In the genomic region with DNA sequence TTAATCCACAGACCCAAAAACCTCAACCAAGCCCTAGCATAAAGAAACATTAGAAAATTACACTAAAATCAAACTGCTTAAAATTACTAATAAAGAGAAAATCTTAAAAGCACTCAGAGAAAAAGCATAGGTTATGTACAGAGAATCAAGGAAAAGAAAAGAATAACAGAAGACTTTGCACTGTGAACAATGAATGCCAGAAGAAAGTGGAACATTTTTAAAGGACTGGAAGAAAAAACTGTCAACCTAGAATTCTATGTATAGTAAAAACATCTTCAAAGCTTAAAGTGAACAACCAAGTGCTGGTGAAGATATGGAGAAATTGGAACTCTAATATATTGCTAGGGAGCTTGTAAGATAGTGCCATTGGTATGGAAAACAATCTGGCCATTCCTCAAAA, we compare ENCODE assay signal across 31 cellular contexts.
"Had no signal": no experiment of that assay in that cellular context is flagged by ENCODE, and none has a peak within 500 bp of the region (broad histone marks: within the 10 kb centered on the region; RNA-seq: fewer than 3 reads in every experiment).

No MANE protein-coding gene starts in this region.

- H3K27me3 ChIP-seq: ascending aorta had no signal

- FAIRE-seq: bronchial epithelial cell, TTC549 had no signal

- H3K4me1 ChIP-seq: ascending aorta had no signal

- H3K4me3 ChIP-seq: ascending aorta, cardiac muscle cell had no signal

- H3K36me3 ChIP-seq: ascending aorta, cardiac muscle cell had no signal

- H3K27ac ChIP-seq: ascending aorta, cardiac muscle cell, VCaP had no signal

- DNase-seq: activated CD4-positive, alpha-beta memory T cell treated with anti-CD3 and anti-CD28 coated beads, Interleukin-2, amount 10 ng/mL, durations not matched to agents 7 days and 5 days; activated CD4-positive, alpha-beta T cell treated with anti-CD3 and anti-CD28 coated beads for 1 hour; activated CD4-positive, alpha-beta T cell treated with anti-CD3 and anti-CD28 coated beads for 36 hours; activated CD4-positive, alpha-beta T cell treated with anti-CD3 and anti-CD28 coated beads for 48 hours; activated CD4-positive, alpha-beta T cell treated with anti-CD3 and anti-CD28 coated beads, Interleukin-2, amount 10 ng/mL, durations not matched to agents 7 days and 5 days; activated CD4-positive, alpha-beta T cell treated with anti-CD3 and anti-CD28 coated beads, Interleukin-2, amount 50 U/mL, for 48 hours; activated CD4-positive, CD25-positive, alpha-beta regulatory T cell; activated CD8-positive, alpha-beta memory T cell treated with anti-CD3 and anti-CD28 coated beads for 24 hours; activated CD8-positive, alpha-beta memory T cell treated with anti-CD3 and anti-CD28 coated beads, Interleukin-2, amount 10 ng/mL, durations not matched to agents 7 days and 5 days; activated CD8-positive, alpha-beta memory T cell treated with anti-CD3 and anti-CD28 coated beads, Interleukin-2, amount 50 U/mL, for 48 hours; activated CD8-positive, alpha-beta T cell treated with anti-CD3 and anti-CD28 coated beads, Interleukin-2, amount 10 ng/mL, durations not matched to agents 7 days and 5 days; activated effector memory CD4-positive, alpha-beta T cell treated with Interleukin-2 at 50 U/mL for 16 hours; activated gamma-delta T cell; activated naive CD4-positive, alpha-beta T cell treated with anti-CD3 and anti-CD28 coated beads, Interleukin-2, amount 10 ng/mL, durations not matched to agents 7 days and 5 days; activated naive CD4-positive, alpha-beta T cell treated with Interleukin-2 at 50 U/mL for 16 hours; activated naive CD8-positive, alpha-beta T cell treated with anti-CD3 and anti-CD28 coated beads, Interleukin-2, amount 10 ng/mL, durations not matched to agents 7 days and 5 days; activated naive CD8-positive, alpha-beta T cell treated with anti-CD3 and anti-CD28 coated beads, Interleukin-2, amount 50 U/mL, for 24 hours; activated T-cell treated with anti-CD3 and anti-CD28 coated beads, Interleukin-2, amount 50 U/mL, for 24 hours; activated T-cell treated with anti-CD3 and anti-CD28 coated beads, Interleukin-2, amount 50 U/mL, for 48 hours; amygdala; anterior cingulate cortex; caudate nucleus; cerebellar nuclear complex; T-helper 2 cell; T-helper 9 cell had no signal

- ATAC-seq: activated CD4-positive, alpha-beta T cell treated with anti-CD3 and anti-CD28 coated beads for 36 hours; activated CD4-positive, CD25-positive, alpha-beta regulatory T cell treated with anti-CD3 and anti-CD28 coated beads, Interleukin-2, amount 50 U/mL, for 24 hours; activated CD8-positive, alpha-beta memory T cell treated with anti-CD3 and anti-CD28 coated beads, Interleukin-2, amount 10 ng/mL, durations not matched to agents 7 days and 5 days; activated CD8-positive, alpha-beta T cell treated with anti-CD3 and anti-CD28 coated beads, Interleukin-2, amount 10 ng/mL, durations not matched to agents 7 days and 5 days; activated naive CD8-positive, alpha-beta T cell treated with anti-CD3 and anti-CD28 coated beads, Interleukin-2, amount 50 U/mL, for 24 hours had no signal
